27 cellular contexts compared by ENCODE assay signal in genomic region chr10:80359644-80360043, GRCh38. TPM values are rescaled to one million over a fixed set of nuclear protein-coding genes. Genes with fewer than 3 reads are reported as not detected.
DNase-seq lines count a peak whose midpoint lies in the region; ATAC-seq, FAIRE-seq and TF ChIP-seq lines count a peak whose summit lies in the region.
"Had no signal": no experiment of that assay in that cellular context is flagged by ENCODE, and none has a peak within 500 bp of the region (broad histone marks: within the 10 kb centered on the region; RNA-seq: fewer than 3 reads in every experiment).

No MANE protein-coding gene starts in this region.

- no peak overlapping the region for H3K27ac ChIP-seq in kidney (ENCODE audit: low read depth in 2 of 2, low read length in 2 of 2)
- no peak overlapping the region for H3K27ac ChIP-seq in H9 (ENCODE audit: insufficient read length, low read depth, low read length)
- H3K27ac ChIP-seq: BLaER1 had no signal

- no peak overlapping the region for H2BK120ac ChIP-seq in H9 (ENCODE audit: low read depth, low read length, poor library complexity, severe bottlenecking)

- H2BK5ac ChIP-seq in H9 (ENCODE audit: insufficient read length, low read length), result no peak overlapping the region

- no peak overlapping the region for H3K9ac ChIP-seq in kidney (ENCODE audit: low read length in 2 of 2)
- no peak overlapping the region for H3K9ac ChIP-seq in H9 (ENCODE audit: extremely low read depth, insufficient read length, low read length)
- H3K9ac ChIP-seq: BLaER1 had no signal

- no peak overlapping the region for H3T11ph ChIP-seq in H9 (ENCODE audit: low read length)

- intact Hi-C loops in kidney (cut with DNase I), result no loop called here

- H3K9me3 Mint-ChIP-seq in chondrocyte (ENCODE audit: low read depth), result no peaks in the 10 kb centered on the region
- H3K9me3 Mint-ChIP-seq in stimulated activated effector memory CD8-positive, alpha-beta T cell treated with anti-CD3 and anti-CD28 coated beads, Interleukin-12 subunit alpha, Interleukin-12 subunit beta, amount 100 ng/mL, for 72 hours, result no peaks in the 10 kb centered on the region
- no peaks in the 10 kb centered on the region; a peak in 2 of 5 replicates for H3K9me3 Mint-ChIP-seq in H9
- H3K9me3 Mint-ChIP-seq: CD4-positive, alpha-beta memory T cell; CD8-positive, alpha-beta memory T cell had no signal

- peak; percentile 14 for ATAC-seq in stimulated activated effector memory CD8-positive, alpha-beta T cell treated with anti-CD3 and anti-CD28 coated beads, Interleukin-12 subunit alpha, Interleukin-12 subunit beta, amount 100 ng/mL, for 72 hours
- ATAC-seq: GM12878 had no signal

- H3K36me3 ChIP-seq in kidney (ENCODE audit: control insufficient read depth in 1 of 2, insufficient read depth in 2 of 2, low read length in 2 of 2), result no peaks in the 10 kb centered on the region
- H3K36me3 ChIP-seq: BE2C, BLaER1 had no signal

- H3K79me1 ChIP-seq in H9 (ENCODE audit: insufficient read depth, low read depth, low read length, poor library complexity, severe bottlenecking), result no peaks in the 10 kb centered on the region

- H2BK15ac ChIP-seq in H9 (ENCODE audit: low read depth, low read length), result no peak overlapping the region

- no peak overlapping the region for H3K18ac ChIP-seq in H9 (ENCODE audit: insufficient read length, low read depth, low read length)

- H3K27me3 Mint-ChIP-seq in chondrocyte (ENCODE audit: low read depth) (peaks cover 29% of the 10 kb centered on the region), H9 (ENCODE audit: low read depth) (peaks cover 34% of the 10 kb centered on the region)

- no peaks in the 10 kb centered on the region for H3K79me2 ChIP-seq in H9 (ENCODE audit: insufficient read depth, low read length)

- H2AFZ ChIP-seq in H9 (ENCODE audit: low read length), result no peak overlapping the region

- no peak overlapping the region for H3K14ac ChIP-seq in H9 (ENCODE audit: insufficient read depth, low read length)

- no peak overlapping the region for H2AK5ac ChIP-seq in H9 (ENCODE audit: insufficient read length, low read length)

- no CpG with 5 or more reads among the region's 22 CpGs for WGBS in H9 (ENCODE audit: extremely low coverage, insufficient read length, low lambda C conversion rate)

- peaks cover 5% of the 10 kb centered on the region for H3K23me2 ChIP-seq in H9 (ENCODE audit: insufficient read length, low read depth, low read length, poor library complexity, severe bottlenecking)

- no peaks in the 10 kb centered on the region; the same call in 1 of the 2 replicates for H3K27me3 ChIP-seq in H9 (ENCODE audit: insufficient read depth, low read length)

- H2BK12ac ChIP-seq in H9 (ENCODE audit: insufficient read length, low read depth, low read length), result no peak overlapping the region

- no peak overlapping the region for H4K5ac ChIP-seq in H9 (ENCODE audit: insufficient read length, low read depth, low read length)

- no peak overlapping the region for H3K4me2 ChIP-seq in H9 (ENCODE audit: insufficient read depth, insufficient read length, low read length)
- H3K4me2 ChIP-seq: BLaER1 had no signal

- H3K4me1 ChIP-seq in kidney (ENCODE audit: control insufficient read depth in 1 of 2, insufficient read depth in 1 of 2, low read depth in 1 of 2, low read length in 2 of 2) (peaks cover 0 to 4% of the 10 kb centered on the region in 2 donors), H9 (ENCODE audit: insufficient read depth, low read length) (no peaks in the 10 kb centered on the region)
- H3K4me1 ChIP-seq: BE2C had no signal

- H2BK20ac ChIP-seq in H9 (ENCODE audit: low read depth, low read length, poor library complexity, severe bottlenecking), result no peak overlapping the region

- H3K4me1 Mint-ChIP-seq in chondrocyte (ENCODE audit: low read depth) (peaks cover 8% of the 10 kb centered on the region), H9 (peaks cover 6 to 12% of the 10 kb centered on the region in 2 experiments)
- peaks cover 6% of the 10 kb centered on the region for H3K4me1 Mint-ChIP-seq in stimulated activated effector memory CD8-positive, alpha-beta T cell treated with anti-CD3 and anti-CD28 coated beads, Interleukin-12 subunit alpha, Interleukin-12 subunit beta, amount 100 ng/mL, for 72 hours

- DNase-seq in chondrocyte (ENCODE audit: low spot score) (peak; percentile 90), kidney (peak; percentile 73), GM12891 (ENCODE audit: insufficient read length, low spot score) (no peak), H9 (no peak)
- no peak for DNase-seq in stimulated activated effector memory CD8-positive, alpha-beta T cell treated with anti-CD3 and anti-CD28 coated beads, Interleukin-12 subunit alpha, Interleukin-12 subunit beta, amount 100 ng/mL, for 72 hours (ENCODE audit: low spot score in 2 of 2)
- DNase-seq: 8988T; ACHN; BE2C; C1 segment of cervical spinal cord; CD4-positive, alpha-beta memory T cell; CD4-positive, CD25-positive, alpha-beta regulatory T cell; CD8-positive, alpha-beta memory T cell; COR-L47; DMS 273 treated with DMSO at 0.1 percent for 48 hours; DMS153; DMS79; EL; GDM1 had no signal

- FAIRE-seq in kidney (lab: Jason Lieb, UNC) (no peak), GM12891 (lab: Jason Lieb, UNC) (no peak)
- FAIRE-seq: A204.1, GM12878, GM19239 had no signal

- H3K4me3 ChIP-seq in kidney (ENCODE audit: low read length in 2 of 2), result no peak overlapping the region
- H3K4me3 ChIP-seq: BLaER1, GM12878 had no signal

- TF ChIP-seq POLR2A in GM12891 (IDR thresholded peaks at IDR 0.05; ENCODE audit: low read depth, low read length), result no peak

- no peaks in the 10 kb centered on the region for H4K20me1 ChIP-seq in H9 (ENCODE audit: control insufficient read depth, insufficient read depth, insufficient read length)
- H4K20me1 ChIP-seq: BLaER1 had no signal

- no peak overlapping the region for H3K27ac Mint-ChIP-seq in chondrocyte (ENCODE audit: unreplicated experiment)
- no peak overlapping the region for H3K27ac Mint-ChIP-seq in stimulated activated effector memory CD8-positive, alpha-beta T cell treated with anti-CD3 and anti-CD28 coated beads, Interleukin-12 subunit alpha, Interleukin-12 subunit beta, amount 100 ng/mL, for 72 hours
- no peak overlapping the region for H3K27ac Mint-ChIP-seq in H9
- H3K27ac Mint-ChIP-seq: CD14-positive monocyte; CD4-positive, alpha-beta memory T cell; CD4-positive, CD25-positive, alpha-beta regulatory T cell had no signal

- no peak for TF ChIP-seq CTCF in chondrocyte (IDR thresholded peaks at IDR 0.05)
- TF ChIP-seq CTCF in kidney (IDR thresholded peaks at IDR 0.05; ENCODE audit: borderline replicate concordance, extremely low read depth, insufficient read depth), result no peak
- no peak for TF ChIP-seq CTCF in H9 (conservative IDR thresholded peaks at IDR 0.05)

- H3K9me3 ChIP-seq in kidney (ENCODE audit: control insufficient read depth in 1 of 2, low read length in 2 of 2), result no peaks in the 10 kb centered on the region
- no peaks in the 10 kb centered on the region for H3K9me3 ChIP-seq in H9 (ENCODE audit: control insufficient read depth, low read depth, low read length)
- H3K9me3 ChIP-seq: BE2C had no signal

- no peak overlapping the region for H4K8ac ChIP-seq in H9 (replicated peaks; ENCODE audit: insufficient read length, low read depth, low read length)

- no peak overlapping the region for H4K91ac ChIP-seq in H9 (ENCODE audit: insufficient read length, low read depth, low read length)

- no peak overlapping the region for H3K4me3 Mint-ChIP-seq in chondrocyte (ENCODE audit: unreplicated experiment)
- H3K4me3 Mint-ChIP-seq in stimulated activated effector memory CD8-positive, alpha-beta T cell treated with anti-CD3 and anti-CD28 coated beads, Interleukin-12 subunit alpha, Interleukin-12 subunit beta, amount 100 ng/mL, for 72 hours, result no peak overlapping the region
- H3K4me3 Mint-ChIP-seq in H9, result no peak overlapping the region
- H3K4me3 Mint-ChIP-seq: CD14-positive monocyte; CD4-positive, alpha-beta memory T cell; CD4-positive, CD25-positive, alpha-beta regulatory T cell; CD8-positive, alpha-beta memory T cell had no signal

- H3K36me3 Mint-ChIP-seq in chondrocyte (ENCODE audit: low read depth), result no peaks in the 10 kb centered on the region
- H3K36me3 Mint-ChIP-seq in stimulated activated effector memory CD8-positive, alpha-beta T cell treated with anti-CD3 and anti-CD28 coated beads, Interleukin-12 subunit alpha, Interleukin-12 subunit beta, amount 100 ng/mL, for 72 hours, result no peaks in the 10 kb centered on the region
- H3K36me3 Mint-ChIP-seq in H9 (ENCODE audit: insufficient read depth in 1 of 3, low read depth in 3 of 3), result peaks cover 0 to 3% (median 0%) of the 10 kb centered on the region in 3 experiments; a peak in 3 of 7 replicates
- H3K36me3 Mint-ChIP-seq: CD14-positive monocyte; CD4-positive, alpha-beta memory T cell; CD4-positive, CD25-positive, alpha-beta regulatory T cell; CD8-positive, alpha-beta memory T cell had no signal

- H3K23ac ChIP-seq in H9 (ENCODE audit: insufficient read length, low read depth, low read length), result no peak overlapping the region

- H3K56ac ChIP-seq in H9 (ENCODE audit: insufficient read length, low read depth, low read length), result no peak overlapping the region

- H3K4ac ChIP-seq in H9 (ENCODE audit: low read depth, low read length), result no peak overlapping the region

TF ChIP-seq in GM12891, 5 proteins besides CTCF, POLR2A, EP300 and RAD21:
- TF ChIP-seq POU2F2 (IDR thresholded peaks at IDR 0.05; ENCODE audit: low read depth, low read length) (no peak), PAX5 (IDR thresholded peaks at IDR 0.05; ENCODE audit: insufficient read depth, low read length, severe bottlenecking) (no peak)

RNA-seq across cellular contexts. Expression of gene DYDC2, which starts 3.1 kb away (rescaled TPM):
- total RNA-seq in chondrocyte, result not detected in 3 replicates
- 0.57 TPM for total RNA-seq in kidney
- 0.22 TPM for polyA plus RNA-seq in kidney (ENCODE audit: insufficient read depth, low read depth, low replicate concordance)
- not detected for polyA plus RNA-seq in GM12891 (2012; ENCODE audit: low read depth, missing spikeins)
- 2.6 and 2.8 TPM in 2 replicates for total RNA-seq in H9 (2021)
- total RNA-seq: A673; CD4-positive, alpha-beta memory T cell; CD4-positive, CD25-positive, alpha-beta regulatory T cell; CD8-positive, alpha-beta memory T cell; Daoy; G401; GM12878 had no signal
- polyA plus RNA-seq: AG04450; CD14-positive monocyte; CD4-positive, alpha-beta memory T cell; CD4-positive, CD25-positive, alpha-beta regulatory T cell; CD8-positive, alpha-beta memory T cell had no signal

RNA-seq across cellular contexts. Expression of gene DYDC1, which starts 3.1 kb away (rescaled TPM):
- total RNA-seq in chondrocyte (not detected in 3 replicates), kidney (not detected), H9 (2021) (not detected in 2 replicates)
- not detected for polyA plus RNA-seq in kidney (ENCODE audit: insufficient read depth, low read depth, low replicate concordance)
- not detected for polyA plus RNA-seq in GM12891 (2012; ENCODE audit: low read depth, missing spikeins)
- total RNA-seq: A673; CD4-positive, alpha-beta memory T cell; CD4-positive, CD25-positive, alpha-beta regulatory T cell; CD8-positive, alpha-beta memory T cell; Daoy; G401; GM12878 had no signal
- polyA plus RNA-seq: AG04450; CD14-positive monocyte; CD4-positive, alpha-beta memory T cell; CD4-positive, CD25-positive, alpha-beta regulatory T cell; CD8-positive, alpha-beta memory T cell; GM12878 had no signal

RNA-seq across cellular contexts. Expression of gene PRXL2A, which starts 48.7 kb away (rescaled TPM):
- 47.4 to 86.9 TPM (median 83.9 TPM) in 3 replicates for total RNA-seq in chondrocyte
- 69.4 TPM for total RNA-seq in kidney
- polyA plus RNA-seq in kidney (ENCODE audit: insufficient read depth, low read depth, low replicate concordance), result 101 TPM
- polyA plus RNA-seq in GM12891 (2012; ENCODE audit: low read depth, missing spikeins), result 10.2 TPM
- total RNA-seq in H9 (2021), result 43.4 and 47.1 TPM in 2 replicates

Comparison
In these comparisons a context has a peak if more than half of its experiments do, and no peak if none do; other contexts are left out.
1. DNase-seq: peak in chondrocyte (single experiment) and kidney (single experiment); none in stimulated activated effector memory CD8-positive, alpha-beta T cell treated with anti-CD3 and anti-CD28 coated beads, Interleukin-12 subunit alpha, Interleukin-12 subunit beta, amount 100 ng/mL, for 72 hours (0 of 2), GM12891 (single experiment) and H9 (single experiment).